Comparison of ENCODE assay signal across 1 cellular context in the genomic region with DNA sequence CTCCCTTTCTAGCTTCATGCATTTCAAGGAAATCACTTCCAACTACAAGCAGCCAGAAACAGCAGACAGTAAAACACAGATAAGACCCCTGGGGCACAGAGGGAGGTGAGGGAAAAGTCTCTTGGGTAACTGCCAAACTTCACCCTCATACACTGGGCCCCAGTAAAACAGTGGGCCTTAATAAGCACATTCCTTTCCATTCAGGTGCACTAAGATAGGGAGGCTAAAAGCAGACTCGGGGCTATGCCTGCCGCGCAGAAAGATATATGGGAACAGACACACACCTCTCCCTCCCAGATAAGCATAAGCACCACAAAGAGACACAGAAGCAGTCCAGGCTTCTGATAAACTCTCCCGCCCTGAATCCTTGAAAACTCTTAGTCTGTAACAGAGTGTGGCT.
A peak's percentile ranks its signal among the peaks of the same experiment; 100 is the strongest.
TF ChIP-seq lines count a peak whose summit lies in the region.

No MANE protein-coding gene starts in this region.

TF ChIP-seq in K562, 482 proteins besides CTCF, POLR2A, EP300 and RAD21 (continued from another document and continues in another):
- TF ChIP-seq, protein P1, sequence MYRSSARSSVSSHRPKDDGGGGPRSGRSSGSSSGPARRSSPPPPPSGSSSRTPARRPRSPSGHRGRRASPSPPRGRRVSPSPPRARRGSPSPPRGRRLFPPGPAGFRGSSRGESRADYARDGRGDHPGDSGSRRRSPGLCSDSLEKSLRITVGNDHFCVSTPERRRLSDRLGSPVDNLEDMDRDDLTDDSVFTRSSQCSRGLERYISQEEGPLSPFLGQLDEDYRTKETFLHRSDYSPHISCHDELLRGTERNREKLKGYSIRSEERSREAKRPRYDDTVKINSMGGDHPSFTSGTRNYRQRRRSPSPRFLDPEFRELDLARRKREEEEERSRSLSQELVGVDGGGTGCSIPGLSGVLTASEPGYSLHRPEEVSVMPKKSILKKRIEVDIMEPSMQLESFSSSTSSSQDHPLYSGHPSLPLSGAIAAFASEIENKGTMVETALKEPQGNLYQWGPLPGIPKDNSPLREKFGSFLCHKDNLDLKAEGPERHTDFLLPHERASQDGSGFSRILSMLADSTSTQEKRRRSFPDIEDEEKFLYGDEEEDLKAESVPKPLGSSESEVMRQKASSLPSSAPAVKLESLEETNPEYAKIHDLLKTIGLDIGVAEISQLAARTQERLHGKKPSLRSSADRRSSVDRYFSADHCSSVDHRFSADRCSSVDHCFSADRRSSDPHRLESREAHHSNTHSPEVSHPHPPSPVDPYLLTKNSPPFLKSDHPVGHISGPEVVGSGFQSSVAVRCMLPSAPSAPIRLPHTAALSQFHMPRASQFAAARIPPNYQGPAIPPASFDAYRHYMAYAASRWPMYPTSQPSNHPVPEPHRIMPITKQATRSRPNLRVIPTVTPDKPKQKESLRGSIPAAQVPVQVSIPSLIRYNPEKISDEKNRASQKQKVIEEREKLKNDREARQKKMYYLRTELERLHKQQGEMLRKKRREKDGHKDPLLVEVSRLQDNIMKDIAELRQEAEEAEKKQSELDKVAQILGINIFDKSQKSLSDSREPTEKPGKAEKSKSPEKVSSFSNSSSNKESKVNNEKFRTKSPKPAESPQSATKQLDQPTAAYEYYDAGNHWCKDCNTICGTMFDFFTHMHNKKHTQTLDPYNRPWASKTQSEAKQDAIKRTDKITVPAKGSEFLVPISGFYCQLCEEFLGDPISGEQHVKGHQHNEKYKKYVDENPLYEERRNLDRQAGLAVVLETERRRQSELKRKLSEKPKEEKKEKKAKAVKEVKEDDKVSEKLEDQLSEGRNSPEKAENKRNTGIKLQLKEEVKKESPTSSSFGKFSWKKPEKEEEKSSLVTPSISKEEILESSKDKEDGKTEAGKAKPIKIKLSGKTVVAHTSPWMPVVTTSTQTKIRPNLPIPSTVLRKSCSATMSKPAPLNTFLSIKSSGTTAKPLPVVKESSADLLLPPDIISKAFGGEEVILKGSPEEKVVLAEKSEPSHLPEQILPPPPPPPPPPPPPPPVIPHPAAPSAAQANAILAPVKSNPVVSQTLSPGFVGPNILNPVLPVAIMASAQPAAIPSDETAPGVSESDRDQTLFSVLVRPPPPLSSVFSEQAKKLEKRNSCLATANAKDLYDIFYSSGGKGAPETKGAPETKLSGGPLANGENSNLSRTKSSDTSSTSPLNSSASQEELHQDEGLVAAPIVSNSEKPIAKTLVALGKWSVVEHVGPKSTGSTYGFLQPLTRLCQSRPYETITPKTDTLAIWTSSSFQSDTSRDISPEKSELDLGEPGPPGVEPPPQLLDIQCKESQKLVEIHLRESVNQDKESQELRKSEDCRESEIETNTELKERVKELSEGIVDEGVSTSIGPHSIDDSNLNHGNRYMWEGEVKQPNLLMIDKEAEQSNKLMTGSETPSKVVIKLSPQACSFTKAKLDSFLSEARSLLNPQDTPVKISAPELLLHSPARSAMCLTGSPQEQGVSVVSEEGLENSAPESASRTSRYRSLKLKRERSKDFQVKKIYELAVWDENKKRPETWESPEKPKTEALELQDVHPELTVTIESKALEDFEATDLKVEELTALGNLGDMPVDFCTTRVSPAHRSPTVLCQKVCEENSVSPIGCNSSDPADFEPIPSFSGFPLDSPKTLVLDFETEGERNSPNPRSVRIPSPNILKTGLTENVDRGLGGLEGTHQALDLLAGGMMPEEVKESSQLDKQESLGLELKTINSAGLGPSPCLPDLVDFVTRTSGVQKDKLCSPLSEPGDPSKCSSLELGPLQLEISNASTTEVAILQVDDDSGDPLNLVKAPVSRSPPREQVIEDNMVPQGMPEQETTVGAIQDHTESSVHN (IDR thresholded peaks at IDR 0.05; ENCODE audit: borderline replicate concordance in 1 of 2, low read depth in 1 of 2): no peak
- no peak for TF ChIP-seq ZNF121 (CRISPR knock-in tag; conservative IDR thresholded peaks at IDR 0.05)
- TF ChIP-seq MXI1 (IDR thresholded peaks at IDR 0.05; ENCODE audit: low read depth, low read length): peak; percentile 65; the same call in 1 of the 2 replicates
- TF ChIP-seq ZNF507 (tag; conservative IDR thresholded peaks at IDR 0.05): no peak
- no peak for TF ChIP-seq HCFC1 (IDR thresholded peaks at IDR 0.05; ENCODE audit: low read depth, low read length)
- no peak for TF ChIP-seq ZNF23 (CRISPR knock-in tag; IDR thresholded peaks at IDR 0.05)
- TF ChIP-seq CBFA2T2 (conservative IDR thresholded peaks at IDR 0.05): peak; percentile 99
- TF ChIP-seq, protein P2, sequence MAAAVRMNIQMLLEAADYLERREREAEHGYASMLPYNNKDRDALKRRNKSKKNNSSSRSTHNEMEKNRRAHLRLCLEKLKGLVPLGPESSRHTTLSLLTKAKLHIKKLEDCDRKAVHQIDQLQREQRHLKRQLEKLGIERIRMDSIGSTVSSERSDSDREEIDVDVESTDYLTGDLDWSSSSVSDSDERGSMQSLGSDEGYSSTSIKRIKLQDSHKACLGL (CRISPR knock-in tag; IDR thresholded peaks at IDR 0.05; ENCODE audit: borderline replicate concordance, poor library complexity, severe bottlenecking): no peak
- no peak for TF ChIP-seq SMARCB1 (IDR thresholded peaks at IDR 0.05; ENCODE audit: insufficient read length, low read depth)
- TF ChIP-seq, protein P3, sequence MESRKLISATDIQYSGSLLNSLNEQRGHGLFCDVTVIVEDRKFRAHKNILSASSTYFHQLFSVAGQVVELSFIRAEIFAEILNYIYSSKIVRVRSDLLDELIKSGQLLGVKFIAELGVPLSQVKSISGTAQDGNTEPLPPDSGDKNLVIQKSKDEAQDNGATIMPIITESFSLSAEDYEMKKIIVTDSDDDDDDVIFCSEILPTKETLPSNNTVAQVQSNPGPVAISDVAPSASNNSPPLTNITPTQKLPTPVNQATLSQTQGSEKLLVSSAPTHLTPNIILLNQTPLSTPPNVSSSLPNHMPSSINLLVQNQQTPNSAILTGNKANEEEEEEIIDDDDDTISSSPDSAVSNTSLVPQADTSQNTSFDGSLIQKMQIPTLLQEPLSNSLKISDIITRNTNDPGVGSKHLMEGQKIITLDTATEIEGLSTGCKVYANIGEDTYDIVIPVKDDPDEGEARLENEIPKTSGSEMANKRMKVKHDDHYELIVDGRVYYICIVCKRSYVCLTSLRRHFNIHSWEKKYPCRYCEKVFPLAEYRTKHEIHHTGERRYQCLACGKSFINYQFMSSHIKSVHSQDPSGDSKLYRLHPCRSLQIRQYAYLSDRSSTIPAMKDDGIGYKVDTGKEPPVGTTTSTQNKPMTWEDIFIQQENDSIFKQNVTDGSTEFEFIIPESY (CRISPR knock-in tag; IDR thresholded peaks at IDR 0.05): peak; percentile 35; the same call in 1 of the 2 replicates
- TF ChIP-seq CBFA2T3 (IDR thresholded peaks at IDR 0.05): peak; percentile 100
- TF ChIP-seq, protein P4, sequence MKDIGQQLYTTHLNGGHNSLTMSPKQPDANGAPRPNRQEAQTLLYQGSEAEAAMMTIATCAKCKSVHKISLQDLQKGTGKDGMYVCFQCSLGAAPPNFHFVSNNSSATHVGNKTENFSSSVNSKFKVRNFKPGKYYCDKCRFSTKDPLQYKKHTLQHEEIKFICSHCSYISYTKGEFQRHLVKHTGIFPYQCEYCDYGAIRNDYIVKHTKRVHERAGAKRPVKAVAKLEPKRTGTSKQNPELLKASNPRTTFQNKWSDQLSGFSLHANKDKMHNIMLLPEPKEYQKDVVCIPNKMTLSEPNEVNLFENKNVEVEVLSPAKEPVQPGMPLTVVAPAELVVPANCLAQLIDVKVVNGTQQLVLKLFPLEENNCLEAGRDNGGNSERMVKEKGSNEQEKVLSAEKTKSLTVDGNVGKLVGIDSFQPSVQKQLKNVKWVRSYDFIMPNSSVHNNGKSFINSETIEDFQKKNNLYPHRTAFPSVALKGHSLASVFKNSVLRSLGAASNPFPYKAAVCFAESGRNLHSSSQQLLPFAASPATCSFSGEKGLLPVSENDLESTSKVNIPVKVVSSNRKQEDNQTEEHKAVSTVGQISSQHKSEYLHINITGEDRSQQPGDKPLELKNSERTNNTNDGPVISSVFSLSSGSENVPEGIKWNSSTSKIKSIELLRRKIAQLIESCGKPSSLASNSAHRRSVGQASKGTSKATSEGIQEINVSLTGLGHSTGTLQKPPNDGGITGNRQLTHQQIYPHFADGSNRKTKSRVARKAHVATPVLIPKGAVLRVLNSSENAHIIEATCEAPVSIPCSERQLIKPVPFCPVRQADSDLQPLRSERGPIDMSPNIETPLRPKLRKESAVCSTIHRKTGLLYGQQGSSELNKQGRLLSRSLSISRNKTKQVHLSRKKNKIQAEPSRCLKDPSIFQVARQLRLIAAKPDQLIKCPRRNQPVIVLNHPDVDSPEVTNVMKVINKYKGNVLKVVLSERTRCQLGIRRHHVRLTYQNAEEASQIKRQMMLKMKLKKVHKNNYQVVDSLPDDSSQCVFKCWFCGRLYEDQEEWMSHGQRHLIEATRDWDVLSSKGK (CRISPR knock-in tag; IDR thresholded peaks at IDR 0.05): no peak
- TF ChIP-seq U2AF1 (optimal IDR thresholded peaks at IDR 0.05; ENCODE audit: low read depth, low read length): no peak
- TF ChIP-seq, protein P5, sequence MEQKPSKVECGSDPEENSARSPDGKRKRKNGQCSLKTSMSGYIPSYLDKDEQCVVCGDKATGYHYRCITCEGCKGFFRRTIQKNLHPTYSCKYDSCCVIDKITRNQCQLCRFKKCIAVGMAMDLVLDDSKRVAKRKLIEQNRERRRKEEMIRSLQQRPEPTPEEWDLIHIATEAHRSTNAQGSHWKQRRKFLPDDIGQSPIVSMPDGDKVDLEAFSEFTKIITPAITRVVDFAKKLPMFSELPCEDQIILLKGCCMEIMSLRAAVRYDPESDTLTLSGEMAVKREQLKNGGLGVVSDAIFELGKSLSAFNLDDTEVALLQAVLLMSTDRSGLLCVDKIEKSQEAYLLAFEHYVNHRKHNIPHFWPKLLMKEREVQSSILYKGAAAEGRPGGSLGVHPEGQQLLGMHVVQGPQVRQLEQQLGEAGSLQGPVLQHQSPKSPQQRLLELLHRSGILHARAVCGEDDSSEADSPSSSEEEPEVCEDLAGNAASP (IDR thresholded peaks at IDR 0.05): no peak
- no peak for TF ChIP-seq ASH1L (IDR thresholded peaks at IDR 0.05; ENCODE audit: borderline replicate concordance, low read depth, partially characterized antibody)
- TF ChIP-seq, protein P6, sequence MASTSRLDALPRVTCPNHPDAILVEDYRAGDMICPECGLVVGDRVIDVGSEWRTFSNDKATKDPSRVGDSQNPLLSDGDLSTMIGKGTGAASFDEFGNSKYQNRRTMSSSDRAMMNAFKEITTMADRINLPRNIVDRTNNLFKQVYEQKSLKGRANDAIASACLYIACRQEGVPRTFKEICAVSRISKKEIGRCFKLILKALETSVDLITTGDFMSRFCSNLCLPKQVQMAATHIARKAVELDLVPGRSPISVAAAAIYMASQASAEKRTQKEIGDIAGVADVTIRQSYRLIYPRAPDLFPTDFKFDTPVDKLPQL (IDR thresholded peaks at IDR 0.05; ENCODE audit: extremely low read depth, insufficient read length): no peak
- TF ChIP-seq ZNF217 (CRISPR knock-in tag; IDR thresholded peaks at IDR 0.05): no peak
- TF ChIP-seq ZNF384 (IDR thresholded peaks at IDR 0.05; ENCODE audit: low read depth, low read length): no peak
- no peak for TF ChIP-seq TAF1 (IDR thresholded peaks at IDR 0.05; ENCODE audit: control insufficient read depth, extremely low read depth, insufficient read depth, low read length, severe bottlenecking)
- TF ChIP-seq HDAC8 (tag; IDR thresholded peaks at IDR 0.05): no peak
- TF ChIP-seq, protein P7, sequence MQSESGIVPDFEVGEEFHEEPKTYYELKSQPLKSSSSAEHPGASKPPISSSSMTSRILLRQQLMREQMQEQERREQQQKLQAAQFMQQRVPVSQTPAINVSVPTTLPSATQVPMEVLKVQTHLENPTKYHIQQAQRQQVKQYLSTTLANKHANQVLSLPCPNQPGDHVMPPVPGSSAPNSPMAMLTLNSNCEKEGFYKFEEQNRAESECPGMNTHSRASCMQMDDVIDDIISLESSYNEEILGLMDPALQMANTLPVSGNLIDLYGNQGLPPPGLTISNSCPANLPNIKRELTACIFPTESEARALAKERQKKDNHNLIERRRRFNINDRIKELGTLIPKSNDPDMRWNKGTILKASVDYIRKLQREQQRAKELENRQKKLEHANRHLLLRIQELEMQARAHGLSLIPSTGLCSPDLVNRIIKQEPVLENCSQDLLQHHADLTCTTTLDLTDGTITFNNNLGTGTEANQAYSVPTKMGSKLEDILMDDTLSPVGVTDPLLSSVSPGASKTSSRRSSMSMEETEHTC (IDR thresholded peaks at IDR 0.05): no peak
- TF ChIP-seq TBP (optimal IDR thresholded peaks at IDR 0.05; ENCODE audit: low read depth, low read length): no peak
- no peak for TF ChIP-seq POLR2AphosphoS2 (IDR thresholded peaks at IDR 0.05; ENCODE audit: low read length)
- no peak for TF ChIP-seq ZFP30 (CRISPR knock-in tag; IDR thresholded peaks at IDR 0.05; ENCODE audit: borderline replicate concordance)
- TF ChIP-seq ETV1 (tag; conservative IDR thresholded peaks at IDR 0.05; ENCODE audit: low read depth): no peak
- TF ChIP-seq, protein P8, sequence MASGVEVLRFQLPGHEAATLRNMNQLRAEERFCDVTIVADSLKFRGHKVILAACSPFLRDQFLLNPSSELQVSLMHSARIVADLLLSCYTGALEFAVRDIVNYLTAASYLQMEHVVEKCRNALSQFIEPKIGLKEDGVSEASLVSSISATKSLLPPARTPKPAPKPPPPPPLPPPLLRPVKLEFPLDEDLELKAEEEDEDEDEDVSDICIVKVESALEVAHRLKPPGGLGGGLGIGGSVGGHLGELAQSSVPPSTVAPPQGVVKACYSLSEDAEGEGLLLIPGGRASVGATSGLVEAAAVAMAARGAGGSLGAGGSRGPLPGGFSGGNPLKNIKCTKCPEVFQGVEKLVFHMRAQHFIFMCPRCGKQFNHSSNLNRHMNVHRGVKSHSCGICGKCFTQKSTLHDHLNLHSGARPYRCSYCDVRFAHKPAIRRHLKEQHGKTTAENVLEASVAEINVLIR (CRISPR knock-in tag; IDR thresholded peaks at IDR 0.05): no peak
- TF ChIP-seq MCM7 (IDR thresholded peaks at IDR 0.05): no peak
- no peak for TF ChIP-seq HDGF (IDR thresholded peaks at IDR 0.05)
- TF ChIP-seq KDM2B (CRISPR knock-in tag; IDR thresholded peaks at IDR 0.05): no peak
- no peak for TF ChIP-seq CHD2 (IDR thresholded peaks at IDR 0.05; ENCODE audit: low read depth, low read length)
- no peak for TF ChIP-seq MYC (IDR thresholded peaks at IDR 0.05; ENCODE audit: low read depth, low read length)
- no peak for TF ChIP-seq MYC (CRISPR knock-in tag; IDR thresholded peaks at IDR 0.05; ENCODE audit: borderline replicate concordance, low read depth)
- TF ChIP-seq POLR3G (IDR thresholded peaks at IDR 0.05; ENCODE audit: extremely low read depth, insufficient read length, insufficient replicate concordance): no peak
- no peak for TF ChIP-seq ZNF124 (CRISPR knock-in tag; IDR thresholded peaks at IDR 0.05)
- peak; percentile 98 for TF ChIP-seq GATA2 (CRISPR knock-in tag; IDR thresholded peaks at IDR 0.05)
- TF ChIP-seq IFI16 (CRISPR knock-in tag; IDR thresholded peaks at IDR 0.05): no peak
- no peak for TF ChIP-seq RUNX1 (IDR thresholded peaks at IDR 0.05; ENCODE audit: low read depth)
- TF ChIP-seq CBX8 (IDR thresholded peaks at IDR 0.05; ENCODE audit: borderline replicate concordance, extremely low read depth, low read depth, low read length, poor library complexity, severe bottlenecking): no peak
- TF ChIP-seq ZNF717 (CRISPR knock-in tag; IDR thresholded peaks at IDR 0.05): no peak
- peak; percentile 45; the same call in 1 of the 2 replicates for TF ChIP-seq TEAD2 (tag; IDR thresholded peaks at IDR 0.05)
- peak; percentile 98 for TF ChIP-seq DPF2 (IDR thresholded peaks at IDR 0.05)
- TF ChIP-seq, protein P9, sequence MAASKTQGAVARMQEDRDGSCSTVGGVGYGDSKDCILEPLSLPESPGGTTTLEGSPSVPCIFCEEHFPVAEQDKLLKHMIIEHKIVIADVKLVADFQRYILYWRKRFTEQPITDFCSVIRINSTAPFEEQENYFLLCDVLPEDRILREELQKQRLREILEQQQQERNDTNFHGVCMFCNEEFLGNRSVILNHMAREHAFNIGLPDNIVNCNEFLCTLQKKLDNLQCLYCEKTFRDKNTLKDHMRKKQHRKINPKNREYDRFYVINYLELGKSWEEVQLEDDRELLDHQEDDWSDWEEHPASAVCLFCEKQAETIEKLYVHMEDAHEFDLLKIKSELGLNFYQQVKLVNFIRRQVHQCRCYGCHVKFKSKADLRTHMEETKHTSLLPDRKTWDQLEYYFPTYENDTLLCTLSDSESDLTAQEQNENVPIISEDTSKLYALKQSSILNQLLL (CRISPR knock-in tag; IDR thresholded peaks at IDR 0.05; ENCODE audit: borderline replicate concordance): no peak
